Comparison of ENCODE assay signal across 1 cellular context in the genomic region with DNA sequence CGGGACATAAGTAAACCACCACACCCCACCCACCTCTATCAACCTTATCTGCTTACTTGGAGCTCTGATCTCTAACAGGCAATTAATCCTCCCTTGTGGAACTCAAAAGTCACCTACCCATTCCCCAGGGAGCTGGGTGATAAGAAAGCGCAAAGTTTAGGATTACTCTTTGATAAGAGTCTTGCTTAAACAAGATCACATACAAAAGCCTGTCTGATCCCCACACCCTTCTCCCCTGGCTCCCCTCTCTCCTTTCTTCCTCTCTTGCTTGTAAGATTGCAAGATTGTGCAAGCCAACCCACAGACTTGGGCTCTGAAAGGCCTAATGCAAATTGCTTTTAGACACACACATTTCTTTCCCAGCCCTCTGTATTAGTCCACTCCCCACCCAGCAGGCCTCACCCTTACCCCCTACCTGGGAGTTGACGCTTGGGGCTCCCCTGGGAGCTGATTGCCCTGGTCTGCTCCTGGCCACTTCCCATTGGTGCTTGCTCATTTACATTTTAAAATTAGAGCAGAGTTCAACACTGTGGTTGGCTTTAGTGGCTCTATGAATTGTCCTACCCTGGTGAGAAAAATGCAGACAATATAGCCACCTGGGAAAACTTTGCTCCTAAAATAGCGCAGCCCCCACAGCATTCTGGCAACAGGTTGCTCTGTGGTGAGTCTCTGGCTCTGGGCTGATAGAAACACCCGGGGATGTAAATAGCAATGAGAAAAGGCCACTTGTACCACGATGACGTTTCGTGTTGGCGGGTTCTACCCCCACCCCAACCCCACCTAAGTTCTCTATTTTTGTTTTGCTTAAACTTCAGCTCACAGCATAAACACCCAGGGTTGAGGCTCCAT.
TF ChIP-seq lines count a peak whose summit lies in the region.

No MANE protein-coding gene starts in this region.

TF ChIP-seq in HepG2, 621 proteins besides CTCF, POLR2A, EP300 and RAD21 (continued from another document and continues in another):
- TF ChIP-seq, protein P1, sequence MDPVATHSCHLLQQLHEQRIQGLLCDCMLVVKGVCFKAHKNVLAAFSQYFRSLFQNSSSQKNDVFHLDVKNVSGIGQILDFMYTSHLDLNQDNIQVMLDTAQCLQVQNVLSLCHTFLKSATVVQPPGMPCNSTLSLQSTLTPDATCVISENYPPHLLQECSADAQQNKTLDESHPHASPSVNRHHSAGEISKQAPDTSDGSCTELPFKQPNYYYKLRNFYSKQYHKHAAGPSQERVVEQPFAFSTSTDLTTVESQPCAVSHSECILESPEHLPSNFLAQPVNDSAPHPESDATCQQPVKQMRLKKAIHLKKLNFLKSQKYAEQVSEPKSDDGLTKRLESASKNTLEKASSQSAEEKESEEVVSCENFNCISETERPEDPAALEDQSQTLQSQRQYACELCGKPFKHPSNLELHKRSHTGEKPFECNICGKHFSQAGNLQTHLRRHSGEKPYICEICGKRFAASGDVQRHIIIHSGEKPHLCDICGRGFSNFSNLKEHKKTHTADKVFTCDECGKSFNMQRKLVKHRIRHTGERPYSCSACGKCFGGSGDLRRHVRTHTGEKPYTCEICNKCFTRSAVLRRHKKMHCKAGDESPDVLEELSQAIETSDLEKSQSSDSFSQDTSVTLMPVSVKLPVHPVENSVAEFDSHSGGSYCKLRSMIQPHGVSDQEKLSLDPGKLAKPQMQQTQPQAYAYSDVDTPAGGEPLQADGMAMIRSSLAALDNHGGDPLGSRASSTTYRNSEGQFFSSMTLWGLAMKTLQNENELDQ (CRISPR knock-in tag; IDR thresholded peaks at IDR 0.05; ENCODE audit: borderline replicate concordance), result no peak
- peak; percentile 9; the same call in 1 of the 2 replicates for TF ChIP-seq SPEN (CRISPR knock-in tag; IDR thresholded peaks at IDR 0.05; ENCODE audit: low read depth)
- no peak for TF ChIP-seq ARHGAP35 (CRISPR knock-in tag; IDR thresholded peaks at IDR 0.05; ENCODE audit: borderline replicate concordance)
- TF ChIP-seq, protein P2, sequence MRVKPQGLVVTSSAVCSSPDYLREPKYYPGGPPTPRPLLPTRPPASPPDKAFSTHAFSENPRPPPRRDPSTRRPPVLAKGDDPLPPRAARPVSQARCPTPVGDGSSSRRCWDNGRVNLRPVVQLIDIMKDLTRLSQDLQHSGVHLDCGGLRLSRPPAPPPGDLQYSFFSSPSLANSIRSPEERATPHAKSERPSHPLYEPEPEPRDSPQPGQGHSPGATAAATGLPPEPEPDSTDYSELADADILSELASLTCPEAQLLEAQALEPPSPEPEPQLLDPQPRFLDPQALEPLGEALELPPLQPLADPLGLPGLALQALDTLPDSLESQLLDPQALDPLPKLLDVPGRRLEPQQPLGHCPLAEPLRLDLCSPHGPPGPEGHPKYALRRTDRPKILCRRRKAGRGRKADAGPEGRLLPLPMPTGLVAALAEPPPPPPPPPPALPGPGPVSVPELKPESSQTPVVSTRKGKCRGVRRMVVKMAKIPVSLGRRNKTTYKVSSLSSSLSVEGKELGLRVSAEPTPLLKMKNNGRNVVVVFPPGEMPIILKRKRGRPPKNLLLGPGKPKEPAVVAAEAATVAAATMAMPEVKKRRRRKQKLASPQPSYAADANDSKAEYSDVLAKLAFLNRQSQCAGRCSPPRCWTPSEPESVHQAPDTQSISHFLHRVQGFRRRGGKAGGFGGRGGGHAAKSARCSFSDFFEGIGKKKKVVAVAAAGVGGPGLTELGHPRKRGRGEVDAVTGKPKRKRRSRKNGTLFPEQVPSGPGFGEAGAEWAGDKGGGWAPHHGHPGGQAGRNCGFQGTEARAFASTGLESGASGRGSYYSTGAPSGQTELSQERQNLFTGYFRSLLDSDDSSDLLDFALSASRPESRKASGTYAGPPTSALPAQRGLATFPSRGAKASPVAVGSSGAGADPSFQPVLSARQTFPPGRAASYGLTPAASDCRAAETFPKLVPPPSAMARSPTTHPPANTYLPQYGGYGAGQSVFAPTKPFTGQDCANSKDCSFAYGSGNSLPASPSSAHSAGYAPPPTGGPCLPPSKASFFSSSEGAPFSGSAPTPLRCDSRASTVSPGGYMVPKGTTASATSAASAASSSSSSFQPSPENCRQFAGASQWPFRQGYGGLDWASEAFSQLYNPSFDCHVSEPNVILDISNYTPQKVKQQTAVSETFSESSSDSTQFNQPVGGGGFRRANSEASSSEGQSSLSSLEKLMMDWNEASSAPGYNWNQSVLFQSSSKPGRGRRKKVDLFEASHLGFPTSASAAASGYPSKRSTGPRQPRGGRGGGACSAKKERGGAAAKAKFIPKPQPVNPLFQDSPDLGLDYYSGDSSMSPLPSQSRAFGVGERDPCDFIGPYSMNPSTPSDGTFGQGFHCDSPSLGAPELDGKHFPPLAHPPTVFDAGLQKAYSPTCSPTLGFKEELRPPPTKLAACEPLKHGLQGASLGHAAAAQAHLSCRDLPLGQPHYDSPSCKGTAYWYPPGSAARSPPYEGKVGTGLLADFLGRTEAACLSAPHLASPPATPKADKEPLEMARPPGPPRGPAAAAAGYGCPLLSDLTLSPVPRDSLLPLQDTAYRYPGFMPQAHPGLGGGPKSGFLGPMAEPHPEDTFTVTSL (CRISPR knock-in tag; IDR thresholded peaks at IDR 0.05; ENCODE audit: borderline replicate concordance), result no peak
- TF ChIP-seq KMT2A (CRISPR knock-in tag; IDR thresholded peaks at IDR 0.05), result no peak
- TF ChIP-seq AGO2 (optimal IDR thresholded peaks at IDR 0.05; ENCODE audit: low read depth, low read length), result no peak
- peak; percentile 79; the same call in 1 of the 2 replicates for TF ChIP-seq NR2F2 (IDR thresholded peaks at IDR 0.05; ENCODE audit: borderline replicate concordance, low read depth)
- TF ChIP-seq ZNF296 (CRISPR knock-in tag; conservative IDR thresholded peaks at IDR 0.05), result no peak
- TF ChIP-seq MXD4 (CRISPR knock-in tag; IDR thresholded peaks at IDR 0.05), result peak; percentile 46; the same call in 1 of the 2 replicates
- no peak for TF ChIP-seq ISX (CRISPR knock-in tag; conservative IDR thresholded peaks at IDR 0.05)
- no peak for TF ChIP-seq ZKSCAN5 (CRISPR knock-in tag; IDR thresholded peaks at IDR 0.05)
- peak; percentile 52; the same call in 1 of the 2 replicates for TF ChIP-seq ZNF263 (CRISPR knock-in tag; IDR thresholded peaks at IDR 0.05)
- TF ChIP-seq PHF5A (CRISPR knock-in tag; IDR thresholded peaks at IDR 0.05; ENCODE audit: low read depth, unreplicated experiment), result no peak
- no peak for TF ChIP-seq ZNF460 (CRISPR knock-in tag; IDR thresholded peaks at IDR 0.05; ENCODE audit: borderline replicate concordance)
- TF ChIP-seq SNAPC2 (CRISPR knock-in tag; IDR thresholded peaks at IDR 0.05), result no peak
- TF ChIP-seq, protein P3, sequence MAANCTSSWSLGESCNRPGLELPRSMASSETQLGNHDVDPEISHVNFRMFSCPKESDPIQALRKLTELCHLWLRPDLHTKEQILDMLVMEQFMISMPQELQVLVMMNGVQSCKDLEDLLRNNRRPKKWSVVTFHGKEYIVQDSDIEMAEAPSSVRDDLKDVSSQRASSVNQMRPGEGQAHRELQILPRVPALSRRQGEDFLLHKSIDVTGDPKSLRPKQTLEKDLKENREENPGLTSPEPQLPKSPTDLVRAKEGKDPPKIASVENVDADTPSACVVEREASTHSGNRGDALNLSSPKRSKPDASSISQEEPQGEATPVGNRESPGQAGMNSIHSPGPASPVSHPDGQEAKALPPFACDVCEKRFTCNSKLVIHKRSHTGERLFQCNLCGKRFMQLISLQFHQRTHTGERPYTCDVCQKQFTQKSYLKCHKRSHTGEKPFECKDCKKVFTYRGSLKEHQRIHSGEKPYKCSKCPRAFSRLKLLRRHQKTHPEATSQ (CRISPR knock-in tag; IDR thresholded peaks at IDR 0.05; ENCODE audit: borderline replicate concordance), result peak; percentile 86; the same call in 1 of the 2 replicates
- no peak for TF ChIP-seq ZNF44 (CRISPR knock-in tag; IDR thresholded peaks at IDR 0.05)
- no peak for TF ChIP-seq ZC3H4 (CRISPR knock-in tag; IDR thresholded peaks at IDR 0.05; ENCODE audit: borderline replicate concordance)
- TF ChIP-seq, protein P4, sequence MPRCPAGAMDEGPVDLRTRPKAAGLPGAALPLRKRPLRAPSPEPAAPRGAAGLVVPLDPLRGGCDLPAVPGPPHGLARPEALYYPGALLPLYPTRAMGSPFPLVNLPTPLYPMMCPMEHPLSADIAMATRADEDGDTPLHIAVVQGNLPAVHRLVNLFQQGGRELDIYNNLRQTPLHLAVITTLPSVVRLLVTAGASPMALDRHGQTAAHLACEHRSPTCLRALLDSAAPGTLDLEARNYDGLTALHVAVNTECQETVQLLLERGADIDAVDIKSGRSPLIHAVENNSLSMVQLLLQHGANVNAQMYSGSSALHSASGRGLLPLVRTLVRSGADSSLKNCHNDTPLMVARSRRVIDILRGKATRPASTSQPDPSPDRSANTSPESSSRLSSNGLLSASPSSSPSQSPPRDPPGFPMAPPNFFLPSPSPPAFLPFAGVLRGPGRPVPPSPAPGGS (CRISPR knock-in tag; IDR thresholded peaks at IDR 0.05), result no peak
- TF ChIP-seq AKAP8 (CRISPR knock-in tag; IDR thresholded peaks at IDR 0.05), result no peak
- no peak for TF ChIP-seq ZMYM3 (CRISPR knock-in tag; IDR thresholded peaks at IDR 0.05)
- TF ChIP-seq DPF2 (CRISPR knock-in tag; IDR thresholded peaks at IDR 0.05; ENCODE audit: borderline replicate concordance, low read depth), result peak; percentile 85
- no peak for TF ChIP-seq JDP2 (CRISPR knock-in tag; IDR thresholded peaks at IDR 0.05; ENCODE audit: borderline replicate concordance)
- TF ChIP-seq ZNF709 (CRISPR knock-in tag; IDR thresholded peaks at IDR 0.05), result no peak
- TF ChIP-seq HOXD1 (CRISPR knock-in tag; IDR thresholded peaks at IDR 0.05), result 0 out of 2 replicates have a peak, but pooled peaks have one; percentile 54
- no peak for TF ChIP-seq ZNF234 (CRISPR knock-in tag; conservative IDR thresholded peaks at IDR 0.05)
- TF ChIP-seq ZFP37 (CRISPR knock-in tag; IDR thresholded peaks at IDR 0.05; ENCODE audit: borderline replicate concordance), result no peak
- TF ChIP-seq BORCS8-MEF2B (CRISPR knock-in tag; IDR thresholded peaks at IDR 0.05), result peak; percentile 61; the same call in 1 of the 2 replicates
- 0 out of 2 replicates have a peak, but pooled peaks have one; percentile 32 for TF ChIP-seq ZNF567 (CRISPR knock-in tag; IDR thresholded peaks at IDR 0.05; ENCODE audit: borderline replicate concordance)
- TF ChIP-seq ATAD3A (CRISPR knock-in tag; IDR thresholded peaks at IDR 0.05), result no peak
- peak; percentile 82 for TF ChIP-seq PHF21A (CRISPR knock-in tag; IDR thresholded peaks at IDR 0.05)
- no peak for TF ChIP-seq SRSF4 (IDR thresholded peaks at IDR 0.05; ENCODE audit: low read depth, low read length, poor library complexity, severe bottlenecking)
- TF ChIP-seq, protein P5, sequence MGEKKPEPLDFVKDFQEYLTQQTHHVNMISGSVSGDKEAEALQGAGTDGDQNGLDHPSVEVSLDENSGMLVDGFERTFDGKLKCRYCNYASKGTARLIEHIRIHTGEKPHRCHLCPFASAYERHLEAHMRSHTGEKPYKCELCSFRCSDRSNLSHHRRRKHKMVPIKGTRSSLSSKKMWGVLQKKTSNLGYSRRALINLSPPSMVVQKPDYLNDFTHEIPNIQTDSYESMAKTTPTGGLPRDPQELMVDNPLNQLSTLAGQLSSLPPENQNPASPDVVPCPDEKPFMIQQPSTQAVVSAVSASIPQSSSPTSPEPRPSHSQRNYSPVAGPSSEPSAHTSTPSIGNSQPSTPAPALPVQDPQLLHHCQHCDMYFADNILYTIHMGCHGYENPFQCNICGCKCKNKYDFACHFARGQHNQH (CRISPR knock-in tag; IDR thresholded peaks at IDR 0.05), result no peak
- TF ChIP-seq GATA4 (IDR thresholded peaks at IDR 0.05; ENCODE audit: borderline replicate concordance, low read depth), result peak; percentile 99
- no peak; the same call in 1 of the 2 replicates for TF ChIP-seq ZNF292 (CRISPR knock-in tag; IDR thresholded peaks at IDR 0.05; ENCODE audit: borderline replicate concordance, low read depth)
- peak; percentile 94 for TF ChIP-seq HNF4A (CRISPR knock-in tag; IDR thresholded peaks at IDR 0.05)
- no peak for TF ChIP-seq ZNF598 (CRISPR knock-in tag; IDR thresholded peaks at IDR 0.05; ENCODE audit: borderline replicate concordance)
